2 cellular contexts compared by ENCODE assay signal in the genomic region with DNA sequence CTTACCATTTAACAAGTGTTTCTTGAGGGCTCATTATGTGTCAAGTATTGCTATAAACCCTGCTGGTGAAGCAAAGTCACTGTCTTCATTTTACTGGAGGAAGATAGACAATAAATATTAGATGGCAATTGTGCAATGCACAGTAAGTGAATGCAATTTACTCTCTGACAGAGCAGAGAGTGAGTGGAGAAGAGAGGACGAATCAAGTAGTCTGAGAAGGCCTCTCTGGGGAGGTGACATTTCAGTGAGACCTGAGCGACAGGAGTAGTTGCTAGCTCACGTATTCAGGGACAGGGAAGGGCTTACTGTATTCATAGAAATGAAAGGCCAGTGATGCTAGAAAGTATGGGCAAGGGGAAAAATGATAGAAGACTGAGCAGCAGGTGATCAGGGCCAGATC.
TF ChIP-seq lines count a peak whose summit lies in the region.

No MANE protein-coding gene starts in this region.

TF ChIP-seq in GM23338, 12 proteins besides CTCF, POLR2A, EP300 and RAD21:
- no peak for TF ChIP-seq CREB1 (CRISPR knock-in tag; IDR thresholded peaks at IDR 0.05; ENCODE audit: low read depth)

TF ChIP-seq in H1, 55 proteins besides CTCF, POLR2A, EP300 and RAD21:
- TF ChIP-seq RBBP5 (IDR thresholded peaks at IDR 0.05; ENCODE audit: borderline replicate concordance, low read depth, low read length) = no peak
- no peak for TF ChIP-seq SUZ12 (IDR thresholded peaks at IDR 0.05; ENCODE audit: low read length)
- no peak for TF ChIP-seq NRF1 (IDR thresholded peaks at IDR 0.05; ENCODE audit: low read depth, low read length)
- TF ChIP-seq BACH1 (IDR thresholded peaks at IDR 0.05; ENCODE audit: low read length) = no peak
- no peak for TF ChIP-seq POU5F1 (IDR thresholded peaks at IDR 0.05; ENCODE audit: low read depth, low read length)
- TF ChIP-seq, protein P1, sequence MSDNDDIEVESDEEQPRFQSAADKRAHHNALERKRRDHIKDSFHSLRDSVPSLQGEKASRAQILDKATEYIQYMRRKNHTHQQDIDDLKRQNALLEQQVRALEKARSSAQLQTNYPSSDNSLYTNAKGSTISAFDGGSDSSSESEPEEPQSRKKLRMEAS (IDR thresholded peaks at IDR 0.05) = no peak
- TF ChIP-seq RXRA (IDR thresholded peaks at IDR 0.05; ENCODE audit: insufficient read depth, low read depth, low read length) = no peak
- TF ChIP-seq NANOG (IDR thresholded peaks at IDR 0.05; ENCODE audit: insufficient read depth, low read depth, low read length, poor library complexity, severe bottlenecking) = no peak
- no peak for TF ChIP-seq SAP30 (IDR thresholded peaks at IDR 0.05; ENCODE audit: insufficient read depth, insufficient replicate concordance, low read length)
- TF ChIP-seq, protein P2, sequence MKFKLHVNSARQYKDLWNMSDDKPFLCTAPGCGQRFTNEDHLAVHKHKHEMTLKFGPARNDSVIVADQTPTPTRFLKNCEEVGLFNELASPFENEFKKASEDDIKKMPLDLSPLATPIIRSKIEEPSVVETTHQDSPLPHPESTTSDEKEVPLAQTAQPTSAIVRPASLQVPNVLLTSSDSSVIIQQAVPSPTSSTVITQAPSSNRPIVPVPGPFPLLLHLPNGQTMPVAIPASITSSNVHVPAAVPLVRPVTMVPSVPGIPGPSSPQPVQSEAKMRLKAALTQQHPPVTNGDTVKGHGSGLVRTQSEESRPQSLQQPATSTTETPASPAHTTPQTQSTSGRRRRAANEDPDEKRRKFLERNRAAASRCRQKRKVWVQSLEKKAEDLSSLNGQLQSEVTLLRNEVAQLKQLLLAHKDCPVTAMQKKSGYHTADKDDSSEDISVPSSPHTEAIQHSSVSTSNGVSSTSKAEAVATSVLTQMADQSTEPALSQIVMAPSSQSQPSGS (IDR thresholded peaks at IDR 0.05; ENCODE audit: low read length) = no peak
- TF ChIP-seq JUND (IDR thresholded peaks at IDR 0.05; ENCODE audit: low read length) = no peak
- no peak for TF ChIP-seq TAF1 (IDR thresholded peaks at IDR 0.05; ENCODE audit: low read depth, low read length)
